In genomic region chr19:46269085-46269484, GRCh38 we compare ENCODE assay signal across 10 cellular contexts. TPM values are rescaled to one million over a fixed set of nuclear protein-coding genes. Genes with fewer than 3 reads are reported as not detected.
"Had no signal": no experiment of that assay in that cellular context is flagged by ENCODE, and none has a peak within 500 bp of the region (broad histone marks: within the 10 kb centered on the region; RNA-seq: fewer than 3 reads in every experiment).

No MANE protein-coding gene starts in this region.

- H3K9me3 Mint-ChIP-seq: HFFc6 had no signal

- DNase-seq: GM23248, GOT3, H7, HFFc6, IMR-90 had no signal

- H3K27ac Mint-ChIP-seq: HFFc6 had no signal

- H3K4me3 Mint-ChIP-seq: HFFc6 had no signal

- H2AFZ ChIP-seq: GM23248 had no signal

- H3K4me3 ChIP-seq: GM23248, HAP-1, K562 had no signal

- H3K36me3 ChIP-seq: HAP-1 had no signal

- H3K9ac ChIP-seq: GM23248 had no signal

- ATAC-seq: HCT116, K562 had no signal

- H3K27ac ChIP-seq: GM23248 had no signal

- H3K9me3 ChIP-seq: HAP-1 had no signal

RNA-seq across cellular contexts. Expression of gene HIF3A, which starts 27.8 kb away (rescaled TPM):
- total RNA-seq: GM23248, H4, HT-29, IMR-90 had no signal
- polyA plus RNA-seq: K562 had no signal

RNA-seq across cellular contexts. Expression of gene IGFL1, which starts 39.5 kb away (rescaled TPM):
- total RNA-seq: GM23248, H4, H7, HFFc6, HT-29, IMR-90, K562 had no signal
- polyA plus RNA-seq: GM23248, IMR-90, K562 had no signal
